In genomic region chr5:122775713-122776084, GRCh38 we compare ENCODE assay signal across 8 cellular contexts. TPM values are rescaled to one million over a fixed set of nuclear protein-coding genes. Genes with fewer than 3 reads are reported as not detected.
DNase-seq lines count a peak whose midpoint lies in the region.

No MANE protein-coding gene starts in this region.

- H3K9me3 ChIP-seq in endocrine pancreas (ENCODE audit: control insufficient read depth, low read length), result no peaks in the 10 kb centered on the region
- H3K9me3 ChIP-seq in mucosa of rectum (ENCODE audit: control insufficient read depth in 2 of 2, low read length in 2 of 2), result no peaks in the 10 kb centered on the region

- peak overlapping the region; percentile 94 for H3K4me3 Mint-ChIP-seq in activated CD4-positive, alpha-beta T cell treated with anti-CD3 and anti-CD28 coated beads, Interleukin-2, amount 10 ng/mL, durations not matched to agents 24 days and 14 days

- peak overlapping the region; percentile 86 for H3K27ac Mint-ChIP-seq in activated CD4-positive, alpha-beta T cell treated with anti-CD3 and anti-CD28 coated beads, Interleukin-2, amount 10 ng/mL, durations not matched to agents 24 days and 14 days

- H3K36me3 ChIP-seq in endocrine pancreas (ENCODE audit: control insufficient read depth, insufficient read depth, low read length), result no peaks in the 10 kb centered on the region
- no peaks in the 10 kb centered on the region for H3K36me3 ChIP-seq in mucosa of rectum (ENCODE audit: control insufficient read depth in 2 of 2, insufficient read depth in 2 of 2, low read length in 2 of 2)

- peak; percentile 63 for DNase-seq in activated CD4-positive, alpha-beta T cell treated with anti-CD3 and anti-CD28 coated beads, Interleukin-2, amount 10 ng/mL, durations not matched to agents 24 days and 14 days
- no peak for DNase-seq in activated CD4-positive, alpha-beta T cell treated with anti-CD3 and anti-CD28 coated beads, Interleukin-2, amount 50 U/mL, for 4 hours
- peak; percentile 55 for DNase-seq in SIG-M5 (lab: John Stamatoyannopoulos, UW)
- DNase-seq in posterior vena cava (ENCODE audit: low spot score), result no peak
- DNase-seq in iPS-NIHi7 (ENCODE audit: extremely low spot score), result no peak
- DNase-seq in NCI-H1930 (lab: John Stamatoyannopoulos, UW), result no peak

- peaks cover 2% of the 10 kb centered on the region for H3K36me3 Mint-ChIP-seq in activated CD4-positive, alpha-beta T cell treated with anti-CD3 and anti-CD28 coated beads, Interleukin-2, amount 10 ng/mL, durations not matched to agents 24 days and 14 days (ENCODE audit: low read depth)

- H3K27ac ChIP-seq in mucosa of rectum (ENCODE audit: low read depth in 2 of 2, low read length in 2 of 2), result peak overlapping the region; percentile 80 to 82

- peaks cover 16% of the 10 kb centered on the region for H3K27me3 Mint-ChIP-seq in activated CD4-positive, alpha-beta T cell treated with anti-CD3 and anti-CD28 coated beads, Interleukin-2, amount 10 ng/mL, durations not matched to agents 24 days and 14 days

- H3K9ac ChIP-seq in endocrine pancreas (ENCODE audit: control insufficient read depth, insufficient read depth, low read length) (peak overlapping the region; percentile 88), mucosa of rectum (ENCODE audit: low read depth in 1 of 2, low read length in 2 of 2) (peak overlapping the region; percentile 91 to 94)

- intact Hi-C loops in activated CD4-positive, alpha-beta T cell treated with anti-CD3 and anti-CD28 coated beads, Interleukin-2, amount 10 ng/mL, durations not matched to agents 24 days and 14 days (cut with micrococcal nuclease), result loop anchor here (1.0 to 10.0 kb wide), 2 partner anchors 70 to 839 kb away; partner anchors contain the start of gene SNX24
- intact Hi-C loops in posterior vena cava (cut with DNase I), result no loop called here

- no peaks in the 10 kb centered on the region for H3K9me3 Mint-ChIP-seq in activated CD4-positive, alpha-beta T cell treated with anti-CD3 and anti-CD28 coated beads, Interleukin-2, amount 10 ng/mL, durations not matched to agents 24 days and 14 days

- H3K4me3 ChIP-seq in endocrine pancreas (ENCODE audit: control insufficient read depth, insufficient read depth, low read length), result peak overlapping the region; percentile 98
- peak overlapping the region; percentile 90 to 95 for H3K4me3 ChIP-seq in mucosa of rectum (ENCODE audit: low read length in 2 of 2)

- H3K4me1 ChIP-seq in endocrine pancreas (ENCODE audit: control insufficient read depth, insufficient read depth, low read length) (peaks cover 20% of the 10 kb centered on the region), mucosa of rectum (ENCODE audit: control insufficient read depth in 2 of 2, insufficient read depth in 2 of 2, low read length in 2 of 2) (peaks cover 2 to 11% of the 10 kb centered on the region in 2 donors)

- H3K27me3 ChIP-seq in endocrine pancreas (ENCODE audit: control insufficient read depth, insufficient read depth, low read length) (no peaks in the 10 kb centered on the region), mucosa of rectum (ENCODE audit: control insufficient read depth in 2 of 2, insufficient read depth in 2 of 2, low read length in 2 of 2) (no peaks in the 10 kb centered on the region)

- peaks cover 16% of the 10 kb centered on the region for H3K4me1 Mint-ChIP-seq in activated CD4-positive, alpha-beta T cell treated with anti-CD3 and anti-CD28 coated beads, Interleukin-2, amount 10 ng/mL, durations not matched to agents 24 days and 14 days

RNA-seq across cellular contexts. Expression of gene SNX2, which starts 0.8 kb away (rescaled TPM):
- 33.8 and 36.5 TPM in 2 replicates for total RNA-seq in activated CD4-positive, alpha-beta T cell treated with anti-CD3 and anti-CD28 coated beads, Interleukin-2, amount 10 ng/mL, durations not matched to agents 24 days and 14 days
- 10 to 100 TPM; 65.9 to 68.2 TPM for total RNA-seq in posterior vena cava

Comparison
In these comparisons a context has a peak if more than half of its experiments do, and no peak if none do; other contexts are left out.
1. DNase-seq: peak in activated CD4-positive, alpha-beta T cell treated with anti-CD3 and anti-CD28 coated beads, Interleukin-2, amount 10 ng/mL, durations not matched to agents 24 days and 14 days (single experiment) and SIG-M5 (single experiment); none in activated CD4-positive, alpha-beta T cell treated with anti-CD3 and anti-CD28 coated beads, Interleukin-2, amount 50 U/mL, for 4 hours (0 of 2), posterior vena cava (single experiment), iPS-NIHi7 (single experiment) and NCI-H1930 (0 of 2).